Comparison of ENCODE assay signal across 9 cellular contexts in genomic region chr3:87788516-87788915, GRCh38. TPM values are rescaled to one million over a fixed set of nuclear protein-coding genes. Genes with fewer than 3 reads are reported as not detected.
"Had no signal": no experiment of that assay in that cellular context is flagged by ENCODE, and none has a peak within 500 bp of the region (broad histone marks: within the 10 kb centered on the region; RNA-seq: fewer than 3 reads in every experiment).

No MANE protein-coding gene starts in this region.

- DNase-seq: GDM1, GF-D8 had no signal

- FAIRE-seq: G401.6, GM12878, GM12891, GM12892, GM18507, GM19239 had no signal

- H3K4me3 ChIP-seq: GM12878 had no signal

- ATAC-seq: GM12878 had no signal

RNA-seq across cellular contexts. Expression of gene HTR1F, which starts 4.0 kb away (rescaled TPM):
- total RNA-seq: G401, GM12878 had no signal
- polyA plus RNA-seq: GM12878 had no signal
